In the genomic region with DNA sequence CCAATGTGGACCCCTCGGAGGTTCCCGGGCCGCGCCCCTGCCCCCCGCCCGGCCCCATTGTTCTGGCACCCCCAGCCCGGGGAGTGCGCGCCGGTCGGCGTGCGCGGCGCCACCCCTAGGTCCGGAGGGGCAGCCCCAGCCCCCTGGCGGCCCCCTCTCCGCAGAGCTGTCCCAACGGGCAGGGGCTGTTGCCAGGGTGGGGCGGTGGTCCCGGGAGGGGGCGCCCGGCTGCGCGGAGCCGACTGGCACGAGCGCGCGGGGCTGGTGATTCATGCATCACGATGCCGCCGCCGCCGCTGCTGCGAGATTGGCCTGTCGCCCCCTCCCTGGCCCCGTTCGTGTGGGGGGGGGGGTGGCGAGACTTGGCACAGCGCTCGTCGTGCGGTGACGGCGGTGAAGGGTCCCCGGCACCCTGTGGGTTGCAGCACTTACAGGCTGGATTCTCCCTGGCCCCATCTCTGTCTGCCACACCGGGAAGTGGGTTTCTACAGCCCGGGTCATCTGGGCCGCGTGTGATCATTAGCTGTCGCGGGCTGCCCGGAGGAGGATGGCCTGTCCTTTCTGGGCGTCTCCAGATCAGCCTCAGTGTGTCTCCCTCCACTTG, we compare ENCODE assay signal across 8 cellular contexts. TPM values are rescaled to one million over a fixed set of nuclear protein-coding genes. Genes with fewer than 3 reads are reported as not detected.
DNase-seq lines count a peak whose midpoint lies in the region; ATAC-seq and TF ChIP-seq lines count a peak whose summit lies in the region.

No MANE protein-coding gene starts in this region.

- no peaks in the 10 kb centered on the region for H3K9me3 ChIP-seq in colonic mucosa

- peak overlapping the region; percentile 75 for H3K18ac ChIP-seq in mesendoderm (ENCODE audit: low read length)

- H2AK5ac ChIP-seq in mesendoderm (ENCODE audit: low read length): peak overlapping the region; percentile 22

- no peaks in the 10 kb centered on the region for H3K36me3 ChIP-seq in colonic mucosa
- no peaks in the 10 kb centered on the region for H3K36me3 ChIP-seq in mesendoderm (ENCODE audit: control insufficient read depth, insufficient read depth, low read length)

- ATAC-seq in activated CD4-positive, CD25-positive, alpha-beta regulatory T cell treated with anti-CD3 and anti-CD28 coated beads, Interleukin-2, amount 50 U/mL, for 24 hours: peak; percentile 29 to 44
- ATAC-seq in stimulated activated naive B cell treated with anti-CD40 and anti-IgM and Interleukin-4, amounts not matched to agents 10 μg/mL and 1 μg/mL and 100 μg/mL, for 72 hours (replicated peaks): peak; percentile 17 to 19
- ATAC-seq in GM21576 (IDR thresholded peaks at IDR 0.05; ENCODE audit: unreplicated experiment) (no peak), HG03097 (IDR thresholded peaks at IDR 0.05; ENCODE audit: low FRiP score, unreplicated experiment) (no peak), HG03469 (IDR thresholded peaks at IDR 0.05; ENCODE audit: unreplicated experiment) (no peak)

- no peaks in the 10 kb centered on the region for H3K9me3 Mint-ChIP-seq in stimulated activated naive B cell treated with anti-CD40 and anti-IgM and Interleukin-4, amounts not matched to agents 10 μg/mL and 1 μg/mL and 100 μg/mL, for 72 hours

- peak overlapping the region; percentile 18 for H2BK120ac ChIP-seq in mesendoderm (ENCODE audit: low read depth, low read length)

- H3K56ac ChIP-seq in mesendoderm (ENCODE audit: low read length): peak overlapping the region; percentile 90

- H3K23ac ChIP-seq in mesendoderm (ENCODE audit: low read length): no peak overlapping the region

- no peak for DNase-seq in HFF-Myc (ENCODE audit: extremely low read depth, low read depth)
- DNase-seq in colonic mucosa: no peak
- DNase-seq in mesendoderm: peak; percentile 42
- no peak for DNase-seq in stimulated activated naive B cell treated with anti-CD40 and anti-IgM and Interleukin-4, amounts not matched to agents 10 μg/mL and 1 μg/mL and 100 μg/mL, for 72 hours

- H2BK15ac ChIP-seq in mesendoderm (replicated peaks; ENCODE audit: low read depth): no peak overlapping the region

- H3K27me3 Mint-ChIP-seq in stimulated activated naive B cell treated with anti-CD40 and anti-IgM and Interleukin-4, amounts not matched to agents 10 μg/mL and 1 μg/mL and 100 μg/mL, for 72 hours: peaks cover 48 to 74% of the 10 kb centered on the region in 2 donors

- H3K79me1 ChIP-seq in mesendoderm (ENCODE audit: low read length): peaks cover 22% of the 10 kb centered on the region

- H2BK5ac ChIP-seq in mesendoderm (ENCODE audit: low read length): no peak overlapping the region

- H3K4me1 ChIP-seq in colonic mucosa (no peaks in the 10 kb centered on the region), mesendoderm (ENCODE audit: control insufficient read depth, low read depth, low read length) (peaks cover 3% of the 10 kb centered on the region)

- peak overlapping the region; percentile 90 for H3K4me2 ChIP-seq in mesendoderm (ENCODE audit: low read length)

- H3K4ac ChIP-seq in mesendoderm (ENCODE audit: low read depth, low read length): peak overlapping the region; percentile 71

- WGBS in mesendoderm (ENCODE audit: extremely low coverage, insufficient coverage, low lambda C conversion rate): no CpG with 5 or more reads among the region's 55 CpGs

- H3K27ac ChIP-seq in colonic mucosa: peak overlapping the region; percentile 12
- no peak overlapping the region for H3K27ac ChIP-seq in mesendoderm (ENCODE audit: low read depth, low read length)

- H3K36me3 Mint-ChIP-seq in stimulated activated naive B cell treated with anti-CD40 and anti-IgM and Interleukin-4, amounts not matched to agents 10 μg/mL and 1 μg/mL and 100 μg/mL, for 72 hours: peaks cover 0 to 6% of the 10 kb centered on the region in 2 donors

- H3K4me3 ChIP-seq in HFF-Myc (replicated peaks; ENCODE audit: low read depth, low read length) (peak overlapping the region; percentile 58), colonic mucosa (peak overlapping the region; percentile 47), mesendoderm (ENCODE audit: low read length) (peak overlapping the region; percentile 63)

- H4K5ac ChIP-seq in mesendoderm (ENCODE audit: low read length): no peak overlapping the region

- H3K4me1 Mint-ChIP-seq in stimulated activated naive B cell treated with anti-CD40 and anti-IgM and Interleukin-4, amounts not matched to agents 10 μg/mL and 1 μg/mL and 100 μg/mL, for 72 hours: peaks cover 6 to 14% of the 10 kb centered on the region in 2 donors

- no peak overlapping the region for H3K27ac Mint-ChIP-seq in stimulated activated naive B cell treated with anti-CD40 and anti-IgM and Interleukin-4, amounts not matched to agents 10 μg/mL and 1 μg/mL and 100 μg/mL, for 72 hours

- peak overlapping the region; percentile 77 to 80 for H3K4me3 Mint-ChIP-seq in stimulated activated naive B cell treated with anti-CD40 and anti-IgM and Interleukin-4, amounts not matched to agents 10 μg/mL and 1 μg/mL and 100 μg/mL, for 72 hours

- H3K79me2 ChIP-seq in mesendoderm (ENCODE audit: control insufficient read depth, insufficient read depth, low read length): peaks cover 34% of the 10 kb centered on the region

- TF ChIP-seq CTCF in HFF-Myc (IDR thresholded peaks at IDR 0.05; ENCODE audit: low read depth, low read length, missing control alignments): no peak
- no peak for TF ChIP-seq CTCF in colonic mucosa (IDR thresholded peaks at IDR 0.05)

- H4K8ac ChIP-seq in mesendoderm (ENCODE audit: low read depth, low read length): no peak overlapping the region

- H3K9ac ChIP-seq in colonic mucosa (ENCODE audit: low read depth in 2 of 2, low read length in 2 of 2) (peak overlapping the region in 1 of 2 donors; percentile 51), mesendoderm (ENCODE audit: low read length) (peak overlapping the region; percentile 65)

- peaks cover 9% of the 10 kb centered on the region for H3K27me3 ChIP-seq in colonic mucosa
- H3K27me3 ChIP-seq in mesendoderm (ENCODE audit: insufficient read depth, low read length, poor library complexity): no peaks in the 10 kb centered on the region

- intact Hi-C loops in colonic mucosa (cut with DNase I): no loop called here

RNA-seq across cellular contexts. Expression of a gene that starts 0.8 kb away (rescaled TPM):
- total RNA-seq in colonic mucosa: 10 to 100 TPM in 1 of 2 donors, 1 to 10 TPM in 1; 3.8 to 21.3 TPM
- 29.4 TPM for polyA plus RNA-seq in mesendoderm (2013, experiment 1 of 2)
- 28.7 TPM for polyA plus RNA-seq in mesendoderm (2013, experiment 2 of 2)

Comparison
In these comparisons a context has a peak if more than half of its experiments do, and no peak if none do; other contexts are left out.
1. ATAC-seq: peak in activated CD4-positive, CD25-positive, alpha-beta regulatory T cell treated with anti-CD3 and anti-CD28 coated beads, Interleukin-2, amount 50 U/mL, for 24 hours (2 of 2) and stimulated activated naive B cell treated with anti-CD40 and anti-IgM and Interleukin-4, amounts not matched to agents 10 μg/mL and 1 μg/mL and 100 μg/mL, for 72 hours (2 of 2); none in GM21576 (single experiment), HG03097 (single experiment) and HG03469 (single experiment).
2. Peak in every context shown above with its lines, with median percentiles within 50 percentile points of each other: H3K4me3 ChIP-seq.